Comparison of ENCODE assay signal across 11 cellular contexts in genomic region chr7:20113423-20114027, GRCh38.
DNase-seq lines count a peak whose midpoint lies in the region; ATAC-seq and TF ChIP-seq lines count a peak whose summit lies in the region.
"Had no signal": no experiment of that assay in that cellular context is flagged by ENCODE, and none has a peak within 500 bp of the region (broad histone marks: within the 10 kb centered on the region; RNA-seq: fewer than 3 reads in every experiment).

No MANE protein-coding gene starts in this region.

- H3K27ac ChIP-seq in transverse colon: peak overlapping the region in 3 of 4 donors; percentile 27 to 63 (median 28)
- H3K27ac ChIP-seq: neutrophil, RWPE1 had no signal

- H3K4me1 Mint-ChIP-seq in activated CD4-positive, alpha-beta T cell treated with anti-CD3 and anti-CD28 coated beads for 36 hours: peaks cover 21% of the 10 kb centered on the region

- no peak for TF ChIP-seq EP300 in transverse colon (IDR thresholded peaks at IDR 0.05; ENCODE audit: low read depth)

- CTCF ChIA-PET in activated CD4-positive, alpha-beta T cell treated with anti-CD3 and anti-CD28 coated beads for 36 hours (lab: Charles Lee): no interaction called here
- CTCF ChIA-PET in HEK293T (lab: Yijun Ruan, JAX): no interaction called here

- peaks cover 0 to 24% (median 10%) of the 10 kb centered on the region in 4 donors for H3K4me1 ChIP-seq in transverse colon

- no peaks in the 10 kb centered on the region for H3K27me3 Mint-ChIP-seq in activated CD4-positive, alpha-beta T cell treated with anti-CD3 and anti-CD28 coated beads for 36 hours

- no peaks in the 10 kb centered on the region for H3K9me3 Mint-ChIP-seq in activated CD4-positive, alpha-beta T cell treated with anti-CD3 and anti-CD28 coated beads for 36 hours (ENCODE audit: low read depth)

- no peak overlapping the region for H3K4me3 ChIP-seq in NB4 (ENCODE audit: low read depth, low read length)
- no peak overlapping the region for H3K4me3 ChIP-seq in transverse colon

- H3K36me3 ChIP-seq in transverse colon: no peaks in the 10 kb centered on the region
- H3K36me3 ChIP-seq: neutrophil had no signal

- H3K9me3 ChIP-seq in transverse colon: no peaks in the 10 kb centered on the region
- H3K9me3 ChIP-seq: neutrophil had no signal

- intact Hi-C loops in activated CD4-positive, alpha-beta T cell treated with anti-CD3 and anti-CD28 coated beads for 36 hours (cut with DNase I, micrococcal nuclease): no loop called here
- intact Hi-C loops in transverse colon (cut with DNase I; ENCODE audit: low total_unique reads): no loop called here

- no peak overlapping the region for H3K4me3 Mint-ChIP-seq in activated CD4-positive, alpha-beta T cell treated with anti-CD3 and anti-CD28 coated beads for 36 hours

- no peak overlapping the region for H3K27ac Mint-ChIP-seq in activated CD4-positive, alpha-beta T cell treated with anti-CD3 and anti-CD28 coated beads for 36 hours

- H3K36me3 Mint-ChIP-seq in activated CD4-positive, alpha-beta T cell treated with anti-CD3 and anti-CD28 coated beads for 36 hours (ENCODE audit: low read depth): no peaks in the 10 kb centered on the region

- in situ Hi-C loops in transverse colon (cut with MboI; ENCODE audit: low pct_ligation_motif_present in 1 of 4, low pct_unique_long_range_greater_than_20kb in 1 of 4, low sequenced_read_pairs in 3 of 4): no loop called here

- TF ChIP-seq CTCF in NB4 (IDR thresholded peaks at IDR 0.05; ENCODE audit: low read depth, low read length) (no peak), transverse colon (IDR thresholded peaks at IDR 0.05) (no peak)

- DNase-seq in activated CD4-positive, alpha-beta T cell treated with anti-CD3 and anti-CD28 coated beads for 36 hours: no peak
- no peak for DNase-seq in activated CD4-positive, alpha-beta T cell treated with anti-CD3 and anti-CD28 coated beads, Interleukin-2, amount 50 U/mL, for 48 hours
- peak; percentile 49 for DNase-seq in NB4 (ENCODE audit: low read depth)
- no peak for DNase-seq in transverse colon
- DNase-seq in COLO829 (ENCODE audit: low spot score): no peak
- no peak for DNase-seq in HEK293T (ENCODE audit: extremely low spot score)
- DNase-seq in NCI-H1436 (lab: John Stamatoyannopoulos, UW): no peak
- DNase-seq: GOT3 had no signal

- no peaks in the 10 kb centered on the region for H3K27me3 ChIP-seq in transverse colon
- H3K27me3 ChIP-seq: neutrophil had no signal

- TF ChIP-seq POLR2A in NB4 (IDR thresholded peaks at IDR 0.05; ENCODE audit: extremely low read depth, insufficient read length) (no peak), transverse colon (IDR thresholded peaks at IDR 0.05) (no peak)

- POLR2A ChIA-PET in activated CD4-positive, alpha-beta T cell treated with anti-CD3 and anti-CD28 coated beads for 36 hours (lab: Charles Lee): no interaction called here
- POLR2A ChIA-PET in HEK293T (lab: Yijun Ruan, JAX): no interaction called here

- peak; percentile 32 for ATAC-seq in activated CD4-positive, alpha-beta T cell treated with anti-CD3 and anti-CD28 coated beads for 36 hours
- ATAC-seq in HG02938 (IDR thresholded peaks at IDR 0.05; ENCODE audit: unreplicated experiment): peak; percentile 89

- 58 to 64% methylated on average over 4 of the region's 4 CpGs for WGBS in transverse colon (ENCODE audit: low coverage in 1 of 2), 2 donors

TF ChIP-seq in HEK293T, 16 proteins besides CTCF, POLR2A, EP300 and RAD21:
- TF ChIP-seq CTBP1 (IDR thresholded peaks at IDR 0.05; ENCODE audit: borderline replicate concordance) (no peak), SUZ12 (IDR thresholded peaks at IDR 0.05) (no peak), LEF1 (IDR thresholded peaks at IDR 0.05; ENCODE audit: borderline replicate concordance) (no peak), BHLHE40 (IDR thresholded peaks at IDR 0.05; ENCODE audit: borderline replicate concordance) (no peak), ARNT (IDR thresholded peaks at IDR 0.05) (no peak), FOXK2 (IDR thresholded peaks at IDR 0.05) (no peak), SP1 (IDR thresholded peaks at IDR 0.05) (no peak), NFRKB (IDR thresholded peaks at IDR 0.05) (no peak), L3MBTL2 (conservative IDR thresholded peaks at IDR 0.05) (no peak), TARDBP (IDR thresholded peaks at IDR 0.05) (no peak), FOXA1 (IDR thresholded peaks at IDR 0.05) (no peak), ELF4 (IDR thresholded peaks at IDR 0.05) (no peak), FOXM1 (IDR thresholded peaks at IDR 0.05; ENCODE audit: borderline replicate concordance) (no peak), ZNF384 (IDR thresholded peaks at IDR 0.05) (no peak), HDGF (IDR thresholded peaks at IDR 0.05; ENCODE audit: borderline replicate concordance) (no peak)
- TF ChIP-seq, protein P1, sequence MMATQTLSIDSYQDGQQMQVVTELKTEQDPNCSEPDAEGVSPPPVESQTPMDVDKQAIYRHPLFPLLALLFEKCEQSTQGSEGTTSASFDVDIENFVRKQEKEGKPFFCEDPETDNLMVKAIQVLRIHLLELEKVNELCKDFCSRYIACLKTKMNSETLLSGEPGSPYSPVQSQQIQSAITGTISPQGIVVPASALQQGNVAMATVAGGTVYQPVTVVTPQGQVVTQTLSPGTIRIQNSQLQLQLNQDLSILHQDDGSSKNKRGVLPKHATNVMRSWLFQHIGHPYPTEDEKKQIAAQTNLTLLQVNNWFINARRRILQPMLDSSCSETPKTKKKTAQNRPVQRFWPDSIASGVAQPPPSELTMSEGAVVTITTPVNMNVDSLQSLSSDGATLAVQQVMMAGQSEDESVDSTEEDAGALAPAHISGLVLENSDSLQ (IDR thresholded peaks at IDR 0.05): no peak
